ENCODE assay signal across 9 cellular contexts in genomic region chrX:77900688-77901087, GRCh38. TPM values are rescaled to one million over a fixed set of nuclear protein-coding genes. Genes with fewer than 3 reads are reported as not detected.
DNase-seq lines count a peak whose midpoint lies in the region; ATAC-seq and TF ChIP-seq lines count a peak whose summit lies in the region.
"Had no signal": no experiment of that assay in that cellular context is flagged by ENCODE, and none has a peak within 500 bp of the region (broad histone marks: within the 10 kb centered on the region; RNA-seq: fewer than 3 reads in every experiment).

No MANE protein-coding gene starts in this region.

- no peaks in the 10 kb centered on the region for H3K4me1 ChIP-seq in mesenchymal stem cell (ENCODE audit: control insufficient read depth, insufficient read depth, low read depth, low read length)

- TF ChIP-seq CTCF in AG04450 (IDR thresholded peaks at IDR 0.05; ENCODE audit: low read depth, low read length) (no peak), astrocyte of the cerebellum (IDR thresholded peaks at IDR 0.05; ENCODE audit: low read depth, low read length, missing control alignments) (no peak)

- H3K9me3 ChIP-seq in AG04450 (ENCODE audit: control insufficient read depth, insufficient read depth, low read length) (no peaks in the 10 kb centered on the region), mesenchymal stem cell (ENCODE audit: control insufficient read depth, low read length) (no peaks in the 10 kb centered on the region)

- WGBS in mesenchymal stem cell: no CpG with 5 or more reads among the region's 1 CpG

- no peak overlapping the region for H2AFZ ChIP-seq in mesenchymal stem cell (ENCODE audit: low read depth, low read length)

- H3K4me3 ChIP-seq in AG04450 (ENCODE audit: low read depth, low read length): peak overlapping the region; percentile 74
- peak overlapping the region; percentile 85 for H3K4me3 ChIP-seq in Jurkat, Clone E6-1 (ENCODE audit: low read length)
- H3K4me3 ChIP-seq in astrocyte of the cerebellum (ENCODE audit: low read depth, low read length): peak overlapping the region; percentile 55
- peak overlapping the region in 1 of 2 experiments; percentile 91 for H3K4me3 ChIP-seq in mesenchymal stem cell (ENCODE audit: insufficient read depth in 1 of 2, low read depth in 1 of 2, low read length in 2 of 2)

- in situ Hi-C loops in astrocyte of the cerebellum (cut with HindIII; ENCODE audit: low sequenced_read_pairs): no loop called here

- H3K9ac ChIP-seq in mesenchymal stem cell (ENCODE audit: low read length): peak overlapping the region; percentile 99

- no peak overlapping the region for H4K91ac ChIP-seq in mesenchymal stem cell (ENCODE audit: low read length)

- DNase-seq in AG04450 (ENCODE audit: low read depth, low spot score): no peak
- no peak for DNase-seq in Jurkat, Clone E6-1 (ENCODE audit: low read depth, low spot score)
- DNase-seq in astrocyte of the cerebellum (ENCODE audit: low read depth): no peak
- DNase-seq in mesenchymal stem cell: peak; percentile 47
- no peak for DNase-seq in COLO668 (lab: John Stamatoyannopoulos, UW; ENCODE audit: unreplicated experiment)
- DNase-seq in NCI-H128 (lab: John Stamatoyannopoulos, UW; ENCODE audit: unreplicated experiment): no peak
- DNase-seq: NCI-H748 treated with DMSO at 0.1 percent for 48 hours had no signal

- CTCF ChIA-PET in AG04450 (lab: Charles Lee): interaction anchor here (0.9 kb wide), 1 partner anchor 149 kb away, joined by 3 read pairs; no protein-coding TSS in a partner anchor

- H2BK120ac ChIP-seq in mesenchymal stem cell (ENCODE audit: low read depth, low read length): no peak overlapping the region

- POLR2A ChIA-PET in AG04450 (lab: Yijun Ruan, JAX): interaction anchor here (1.8 kb wide), 1 partner anchor 10 kb away, joined by 13 read pairs; the partner anchor contains the start of gene ATP7A

- no peak overlapping the region for H3K4ac ChIP-seq in mesenchymal stem cell (ENCODE audit: low read depth in 1 of 2, low read length in 2 of 2)

- no peak overlapping the region for H3K18ac ChIP-seq in mesenchymal stem cell (ENCODE audit: low read depth in 1 of 2, low read length in 2 of 2)

- ATAC-seq in GM19351 (IDR thresholded peaks at IDR 0.05; ENCODE audit: unreplicated experiment) (no peak), HG03521 (IDR thresholded peaks at IDR 0.05; ENCODE audit: unreplicated experiment) (no peak)

- no peak overlapping the region for H3K14ac ChIP-seq in mesenchymal stem cell (ENCODE audit: low read length in 2 of 2)

- H3K27ac ChIP-seq in AG04450 (ENCODE audit: low read depth, low read length) (no peak overlapping the region), mesenchymal stem cell (ENCODE audit: low read length, poor library complexity, severe bottlenecking) (no peak overlapping the region)

- no peak overlapping the region for H3K23ac ChIP-seq in mesenchymal stem cell (ENCODE audit: low read length in 2 of 2)

- H3K36me3 ChIP-seq in mesenchymal stem cell (ENCODE audit: control insufficient read depth in 1 of 2, insufficient read depth in 2 of 2, low read depth in 1 of 2, low read length in 2 of 2): peaks cover 4 to 22% of the 10 kb centered on the region in 2 experiments

- H2BK5ac ChIP-seq in mesenchymal stem cell (ENCODE audit: low read depth, low read length, poor library complexity, severe bottlenecking): no peak overlapping the region

- H3K4me2 ChIP-seq in mesenchymal stem cell (ENCODE audit: low read length, poor library complexity, severe bottlenecking): no peak overlapping the region

- H4K8ac ChIP-seq in mesenchymal stem cell (ENCODE audit: low read length): no peak overlapping the region

- H2AK5ac ChIP-seq in mesenchymal stem cell (ENCODE audit: low read length, severe bottlenecking): no peak overlapping the region

- H3K27me3 ChIP-seq in AG04450 (ENCODE audit: control insufficient read depth, insufficient read depth, low read length): no peaks in the 10 kb centered on the region
- no peaks in the 10 kb centered on the region for H3K27me3 ChIP-seq in mesenchymal stem cell (ENCODE audit: control insufficient read depth in 1 of 2, insufficient read depth in 1 of 2, low read length in 2 of 2)

- no peak overlapping the region for H2BK12ac ChIP-seq in mesenchymal stem cell (ENCODE audit: low read length in 2 of 2)

- no peaks in the 10 kb centered on the region for H3K79me1 ChIP-seq in mesenchymal stem cell (replicated peaks; ENCODE audit: low read length, poor library complexity, severe bottlenecking)

- no peak overlapping the region for H2BK15ac ChIP-seq in mesenchymal stem cell (ENCODE audit: low read depth, poor library complexity, severe bottlenecking)

RNA-seq across cellular contexts. Expression of gene COX7B, which starts 1.4 kb away (rescaled TPM):
- 753 and 835 TPM in 2 replicates for polyA plus RNA-seq in AG04450 (2011; rRNA removed)
- 108 and 115 TPM in 2 replicates for polyA minus RNA-seq in AG04450 (2011; rRNA and poly(A)+ RNA removed)
- polyA plus RNA-seq in Jurkat, Clone E6-1 (2012; ENCODE audit: insufficient read depth, insufficient read length): 561 TPM
- polyA plus RNA-seq in mesenchymal stem cell (2013, experiment 1 of 2): 470 TPM
- 478 TPM for polyA plus RNA-seq in mesenchymal stem cell (2013, experiment 2 of 2)

RNA-seq across cellular contexts. Expression of gene MAGT1, which starts 5.5 kb away (rescaled TPM):
- polyA plus RNA-seq in AG04450 (2011; rRNA removed): 74.4 and 92.7 TPM in 2 replicates
- polyA minus RNA-seq in AG04450 (2011; rRNA and poly(A)+ RNA removed): 81.7 and 95.2 TPM in 2 replicates
- 27.6 TPM for polyA plus RNA-seq in Jurkat, Clone E6-1 (2012; ENCODE audit: insufficient read depth, insufficient read length)
- polyA plus RNA-seq in mesenchymal stem cell (2013, experiment 1 of 2): 64.9 TPM
- polyA plus RNA-seq in mesenchymal stem cell (2013, experiment 2 of 2): 66.8 TPM

RNA-seq across cellular contexts. Expression of gene ATP7A, which starts 9.8 kb away (rescaled TPM):
- 14.5 and 18.5 TPM in 2 replicates for polyA plus RNA-seq in AG04450 (2011; rRNA removed)
- polyA minus RNA-seq in AG04450 (2011; rRNA and poly(A)+ RNA removed): 26.1 and 47.7 TPM in 2 replicates
- 4.8 TPM for polyA plus RNA-seq in Jurkat, Clone E6-1 (2012; ENCODE audit: insufficient read depth, insufficient read length)
- 8.7 TPM for polyA plus RNA-seq in mesenchymal stem cell (2013, experiment 1 of 2)
- polyA plus RNA-seq in mesenchymal stem cell (2013, experiment 2 of 2): 8.9 TPM
